In genomic region chr16:50072730-50073129, GRCh38 we compare ENCODE assay signal across 15 cellular contexts. TPM values are rescaled to one million over a fixed set of nuclear protein-coding genes. Genes with fewer than 3 reads are reported as not detected.
DNase-seq lines count a peak whose midpoint lies in the region; ATAC-seq and TF ChIP-seq lines count a peak whose summit lies in the region.
"Had no signal": no experiment of that assay in that cellular context is flagged by ENCODE, and none has a peak within 500 bp of the region (broad histone marks: within the 10 kb centered on the region; RNA-seq: fewer than 3 reads in every experiment).

No MANE protein-coding gene starts in this region.

- H3K4me1 ChIP-seq in Loucy (ENCODE audit: insufficient read depth, low read length, poor library complexity, severe bottlenecking) (peaks cover 55% of the 10 kb centered on the region), endodermal cell (ENCODE audit: control insufficient read depth, insufficient read depth, low read length) (no peaks in the 10 kb centered on the region), gastrocnemius medialis (peaks cover 7 to 15% of the 10 kb centered on the region in 2 donors)

- peaks cover 37% of the 10 kb centered on the region for H4K20me1 ChIP-seq in Loucy (ENCODE audit: insufficient read depth, low read length, poor library complexity, severe bottlenecking)

- H3K27me3 Mint-ChIP-seq in stimulated activated naive CD8-positive, alpha-beta T cell treated with anti-CD3 and anti-CD28 coated beads, Interleukin-15, Interleukin-2, amounts not matched to agents 100 ng/mL and 50 ng/mL, for 24 hours, result no peaks in the 10 kb centered on the region
- no peaks in the 10 kb centered on the region for H3K27me3 Mint-ChIP-seq in stimulated activated naive CD8-positive, alpha-beta T cell treated with anti-CD3 and anti-CD28 coated beads, Interleukin-15, amount 100 ng/mL, for 72 hours
- no peaks in the 10 kb centered on the region for H3K27me3 Mint-ChIP-seq in endodermal cell (ENCODE audit: insufficient read depth)
- H3K27me3 Mint-ChIP-seq: B cell had no signal

- H2AFZ ChIP-seq in Loucy (ENCODE audit: low read length), result no peak overlapping the region

- peaks cover 58% of the 10 kb centered on the region for H3K36me3 Mint-ChIP-seq in stimulated activated naive CD8-positive, alpha-beta T cell treated with anti-CD3 and anti-CD28 coated beads, Interleukin-15, Interleukin-2, amounts not matched to agents 100 ng/mL and 50 ng/mL, for 24 hours (ENCODE audit: low read depth)
- peaks cover 23% of the 10 kb centered on the region for H3K36me3 Mint-ChIP-seq in endodermal cell (ENCODE audit: low read depth)

- WGBS in endodermal cell (ENCODE audit: insufficient coverage in 1 of 2, insufficient read length in 1 of 2), 2 experiments, result 85 to 96% methylated on average over 2 to 3 of the region's 5 CpGs

- H3K4me1 Mint-ChIP-seq in stimulated activated naive CD8-positive, alpha-beta T cell treated with anti-CD3 and anti-CD28 coated beads, Interleukin-15, Interleukin-2, amounts not matched to agents 100 ng/mL and 50 ng/mL, for 24 hours (ENCODE audit: low read depth), result peaks cover 23% of the 10 kb centered on the region
- peaks cover 40% of the 10 kb centered on the region for H3K4me1 Mint-ChIP-seq in stimulated activated naive CD8-positive, alpha-beta T cell treated with anti-CD3 and anti-CD28 coated beads, Interleukin-15, amount 100 ng/mL, for 72 hours
- peaks cover 6% of the 10 kb centered on the region for H3K4me1 Mint-ChIP-seq in endodermal cell

- H3K9ac ChIP-seq in Loucy (ENCODE audit: low read depth, low read length, poor library complexity, severe bottlenecking), result no peak overlapping the region
- no peak overlapping the region for H3K9ac ChIP-seq in endodermal cell (ENCODE audit: extremely low read depth, low read length, poor library complexity, severe bottlenecking)

- no peaks in the 10 kb centered on the region for H3K9me3 ChIP-seq in Loucy (ENCODE audit: insufficient read depth, low read depth, low read length)
- no peaks in the 10 kb centered on the region for H3K9me3 ChIP-seq in endodermal cell (ENCODE audit: control insufficient read depth, low read length)
- H3K9me3 ChIP-seq in gastrocnemius medialis, result no peaks in the 10 kb centered on the region

- H3K27me3 ChIP-seq in Loucy (ENCODE audit: insufficient read depth, low read length, poor library complexity, severe bottlenecking), result no peaks in the 10 kb centered on the region
- H3K27me3 ChIP-seq in endodermal cell (ENCODE audit: control insufficient read depth, insufficient read depth, low read length, poor library complexity, severe bottlenecking), result no peaks in the 10 kb centered on the region
- H3K27me3 ChIP-seq in gastrocnemius medialis, result no peaks in the 10 kb centered on the region

- H3K79me2 ChIP-seq in Loucy (ENCODE audit: insufficient read depth, low read length), result peaks cover 35% of the 10 kb centered on the region

- no peak for TF ChIP-seq POLR2A in gastrocnemius medialis (IDR thresholded peaks at IDR 0.05)

- H3K9me3 Mint-ChIP-seq in stimulated activated naive CD8-positive, alpha-beta T cell treated with anti-CD3 and anti-CD28 coated beads, Interleukin-15, Interleukin-2, amounts not matched to agents 100 ng/mL and 50 ng/mL, for 24 hours, result no peaks in the 10 kb centered on the region
- no peaks in the 10 kb centered on the region for H3K9me3 Mint-ChIP-seq in stimulated activated naive CD8-positive, alpha-beta T cell treated with anti-CD3 and anti-CD28 coated beads, Interleukin-15, amount 100 ng/mL, for 72 hours
- H3K9me3 Mint-ChIP-seq in endodermal cell, result no peaks in the 10 kb centered on the region
- H3K9me3 Mint-ChIP-seq: CD8-positive, alpha-beta T cell had no signal

- H3K36me3 ChIP-seq in Loucy (ENCODE audit: insufficient read depth, low read length) (peaks cover 10% of the 10 kb centered on the region), endodermal cell (ENCODE audit: control insufficient read depth, insufficient read depth, low read length) (peaks cover 50% of the 10 kb centered on the region), gastrocnemius medialis (peaks cover 0 to 51% of the 10 kb centered on the region in 2 donors)

- no peak for ATAC-seq in stimulated activated naive CD8-positive, alpha-beta T cell treated with anti-CD3 and anti-CD28 coated beads, Interleukin-15, amount 100 ng/mL, for 72 hours
- no peak for ATAC-seq in GM21825 (IDR thresholded peaks at IDR 0.05; ENCODE audit: unreplicated experiment)
- no peak for ATAC-seq in gastrocnemius medialis
- ATAC-seq: CD8-positive, alpha-beta T cell had no signal

- no peaks in the 10 kb centered on the region for H3K9me2 ChIP-seq in Loucy (replicated peaks; ENCODE audit: low read depth, low read length)

- H3K4me3 ChIP-seq in Loucy (ENCODE audit: low read length, poor library complexity, severe bottlenecking), result no peak overlapping the region
- no peak overlapping the region for H3K4me3 ChIP-seq in endodermal cell (ENCODE audit: low read length)
- no peak overlapping the region for H3K4me3 ChIP-seq in gastrocnemius medialis

- peak overlapping the region; percentile 4 for H3K4me2 ChIP-seq in Loucy (ENCODE audit: low read depth, low read length, poor library complexity, severe bottlenecking)

- TF ChIP-seq CTCF in Loucy (conservative IDR thresholded peaks at IDR 0.05; ENCODE audit: low read length) (no peak), endodermal cell (conservative IDR thresholded peaks at IDR 0.05) (no peak), gastrocnemius medialis (IDR thresholded peaks at IDR 0.05 in 4 of 5, conservative IDR thresholded peaks at IDR 0.05 in 1 of 5) (no peak)

- no peak for DNase-seq in stimulated activated naive CD8-positive, alpha-beta T cell treated with anti-CD3 and anti-CD28 coated beads, Interleukin-15, amount 100 ng/mL, for 72 hours
- DNase-seq in endodermal cell (no peak), gastrocnemius medialis (no peak), NCI-H2227 (lab: John Stamatoyannopoulos, UW; ENCODE audit: unreplicated experiment) (no peak)
- DNase-seq: CD8-positive, alpha-beta T cell; DMS79; KBM-7; NCI-H1436 treated with DMSO at 0.1 percent for 48 hours; NCI-H2029 treated with DMSO at 0.1 percent for 48 hours; NCI-H2171 treated with DMSO at 0.1 percent for 48 hours; NCI-H774 had no signal

- peak overlapping the region; percentile 40 for H3K27ac Mint-ChIP-seq in stimulated activated naive CD8-positive, alpha-beta T cell treated with anti-CD3 and anti-CD28 coated beads, Interleukin-15, Interleukin-2, amounts not matched to agents 100 ng/mL and 50 ng/mL, for 24 hours
- H3K27ac Mint-ChIP-seq in stimulated activated naive CD8-positive, alpha-beta T cell treated with anti-CD3 and anti-CD28 coated beads, Interleukin-15, amount 100 ng/mL, for 72 hours, result no peak overlapping the region
- H3K27ac Mint-ChIP-seq in endodermal cell, result no peak overlapping the region
- H3K27ac Mint-ChIP-seq: B cell had no signal

- H3F3A ChIP-seq in Loucy (ENCODE audit: low read depth), result peaks cover 4% of the 10 kb centered on the region; the same call in 1 of the 2 replicates

- intact Hi-C loops in gastrocnemius medialis (cut with DNase I; ENCODE audit: low total_unique reads), result no loop called here

- H3K27ac ChIP-seq in endodermal cell (ENCODE audit: low read depth, low read length), result peak overlapping the region; percentile 8
- H3K27ac ChIP-seq in gastrocnemius medialis, result no peak overlapping the region

- no peak overlapping the region for H3K4me3 Mint-ChIP-seq in stimulated activated naive CD8-positive, alpha-beta T cell treated with anti-CD3 and anti-CD28 coated beads, Interleukin-15, Interleukin-2, amounts not matched to agents 100 ng/mL and 50 ng/mL, for 24 hours
- no peak overlapping the region for H3K4me3 Mint-ChIP-seq in stimulated activated naive CD8-positive, alpha-beta T cell treated with anti-CD3 and anti-CD28 coated beads, Interleukin-15, amount 100 ng/mL, for 72 hours
- no peak overlapping the region for H3K4me3 Mint-ChIP-seq in endodermal cell
- H3K4me3 Mint-ChIP-seq: B cell; CD8-positive, alpha-beta T cell had no signal

- in situ Hi-C loops in gastrocnemius medialis (cut with MboI; ENCODE audit: low sequenced_read_pairs in 4 of 4), result no loop called here

RNA-seq across cellular contexts. Expression of gene HEATR3, which starts 7.0 kb away (rescaled TPM):
- total RNA-seq in endodermal cell, result 10 to 100 TPM; 13.0 to 14.9 TPM
- 17.5 TPM for polyA plus RNA-seq in endodermal cell (2013, experiment 1 of 2)
- polyA plus RNA-seq in endodermal cell (2013, experiment 2 of 2), result 16.2 TPM
- 10 to 100 TPM; 13.1 to 25.8 (median 14.2) TPM for total RNA-seq in gastrocnemius medialis

RNA-seq across cellular contexts. Expression of gene CNEP1R1, which starts 47.7 kb away (rescaled TPM):
- 10 to 100 TPM; 20.2 to 24.9 TPM for total RNA-seq in endodermal cell
- 24.4 TPM for polyA plus RNA-seq in endodermal cell (2013, experiment 1 of 2)
- polyA plus RNA-seq in endodermal cell (2013, experiment 2 of 2), result 22.3 TPM
- total RNA-seq in gastrocnemius medialis, result 10 to 100 TPM; 11.7 to 24.9 (median 16.1) TPM
